1 cellular context compared by ENCODE assay signal in the genomic region with DNA sequence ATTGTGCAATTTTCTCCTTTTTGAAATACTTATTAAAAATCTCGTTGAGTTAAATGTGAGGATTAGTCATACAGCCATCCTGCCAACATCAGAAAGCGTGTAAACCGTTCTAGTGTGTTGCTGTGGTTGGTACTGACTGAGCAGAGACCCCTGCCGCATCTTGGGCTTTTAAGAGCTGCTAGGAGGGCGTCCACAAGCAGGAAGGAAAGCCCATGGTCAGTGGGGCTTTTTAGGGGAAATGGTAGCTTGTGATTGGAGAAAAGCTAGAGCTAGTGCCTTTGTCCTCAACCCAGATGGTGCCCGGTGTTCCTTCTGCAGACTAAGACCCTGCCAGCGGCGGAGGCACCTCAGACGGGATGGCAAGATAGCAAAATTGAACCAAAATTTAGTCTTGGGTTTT.
TF ChIP-seq lines count a peak whose summit lies in the region.

No MANE protein-coding gene starts in this region.

TF ChIP-seq in H1, 55 proteins besides CTCF, POLR2A, EP300 and RAD21:
- no peak for TF ChIP-seq BACH1 (IDR thresholded peaks at IDR 0.05; ENCODE audit: low read length)
- no peak for TF ChIP-seq CBX5 (IDR thresholded peaks at IDR 0.05; ENCODE audit: low read depth, low read length)
- TF ChIP-seq TBP (IDR thresholded peaks at IDR 0.05; ENCODE audit: low read depth, low read length), result no peak
